In genomic region chr14:106786697-106787096, GRCh38 we compare ENCODE assay signal across 26 cellular contexts.
A peak's percentile ranks its signal among the peaks of the same experiment; 100 is the strongest.
DNase-seq lines count a peak whose midpoint lies in the region; ATAC-seq, FAIRE-seq and TF ChIP-seq lines count a peak whose summit lies in the region.
"Had no signal": no experiment of that assay in that cellular context is flagged by ENCODE, and none has a peak within 500 bp of the region (broad histone marks: within the 10 kb centered on the region; RNA-seq: fewer than 3 reads in every experiment).

No MANE protein-coding gene starts in this region.

- intact Hi-C loops in HepG2 (cut with micrococcal nuclease; ENCODE audit: unreplicated experiment): no loop called here
- intact Hi-C loops in right lobe of liver (cut with DNase I): no loop called here

- no peak overlapping the region for H3K4me2 ChIP-seq in HepG2 (ENCODE audit: low read depth, low read length)
- H3K4me2 ChIP-seq: BLaER1 had no signal

- peaks cover 12% of the 10 kb centered on the region for H3K27me3 Mint-ChIP-seq in activated T-cell treated with anti-CD3 and anti-CD28 coated beads, Interleukin-2, amount 50 U/mL, for 24 hours

- in situ Hi-C loops in HepG2 (cut with HindIII; ENCODE audit: extremely low pct_ligation_motif_present, low pct_unique_long_range_greater_than_20kb): no loop called here

- H3K4me3 Mint-ChIP-seq in activated T-cell treated with anti-CD3 and anti-CD28 coated beads, Interleukin-2, amount 50 U/mL, for 24 hours: no peak overlapping the region
- H3K4me3 Mint-ChIP-seq: CD14-positive monocyte; CD4-positive, alpha-beta memory T cell; CD4-positive, CD25-positive, alpha-beta regulatory T cell; CD8-positive, alpha-beta memory T cell had no signal

- no peak overlapping the region for H3K27ac Mint-ChIP-seq in activated T-cell treated with anti-CD3 and anti-CD28 coated beads, Interleukin-2, amount 50 U/mL, for 24 hours
- H3K27ac Mint-ChIP-seq: CD4-positive, alpha-beta memory T cell; CD4-positive, CD25-positive, alpha-beta regulatory T cell had no signal

- CTCF ChIA-PET in HepG2 (lab: Yijun Ruan, JAX; ENCODE audit: low intra/inter-chr PET ratio, low total read pairs): no interaction called here

- no TSS peak for BruUV-seq in HepG2 (replicated peaks; lab: Mats Ljungman, UMichigan)

- peaks cover 12% of the 10 kb centered on the region for H3K4me1 Mint-ChIP-seq in activated T-cell treated with anti-CD3 and anti-CD28 coated beads, Interleukin-2, amount 50 U/mL, for 24 hours (ENCODE audit: low read depth)

- H3K27me3 ChIP-seq in HepG2 (ENCODE audit: control insufficient read depth in 1 of 2, insufficient read depth in 2 of 2, low read length in 2 of 2) (no peaks in the 10 kb centered on the region; a peak in 1 of 5 replicates), right lobe of liver (no peaks in the 10 kb centered on the region), small intestine (ENCODE audit: control insufficient read depth in 2 of 2, insufficient read depth in 2 of 2, low read length in 2 of 2) (peaks cover 0 to 3% of the 10 kb centered on the region in 2 donors)
- H3K27me3 ChIP-seq: BE2C, BLaER1 had no signal

- TF ChIP-seq CTCF in HepG2 (CRISPR knock-in tag; IDR thresholded peaks at IDR 0.05) (no peak), right lobe of liver (IDR thresholded peaks at IDR 0.05) (no peak)

- H3K79me2 ChIP-seq in HepG2 (ENCODE audit: insufficient read depth, low read length): no peaks in the 10 kb centered on the region

- H3K9me3 Mint-ChIP-seq in activated T-cell treated with anti-CD3 and anti-CD28 coated beads, Interleukin-2, amount 50 U/mL, for 24 hours: no peaks in the 10 kb centered on the region
- H3K9me3 Mint-ChIP-seq: CD4-positive, alpha-beta memory T cell; CD8-positive, alpha-beta memory T cell had no signal

- H3K9ac ChIP-seq in HepG2 (ENCODE audit: insufficient read depth, low read depth, low read length): no peak overlapping the region
- H3K9ac ChIP-seq: BLaER1 had no signal

- no peaks in the 10 kb centered on the region for H4K20me1 ChIP-seq in HepG2 (ENCODE audit: insufficient read depth, low read length)
- H4K20me1 ChIP-seq: BLaER1 had no signal

- DNase-seq in HepG2 (ENCODE audit: low spot score) (no peak), right lobe of liver (no peak), GM12892 (ENCODE audit: insufficient read length) (no peak), small intestine (peak; percentile 74)
- DNase-seq in activated T-cell treated with anti-CD3 and anti-CD28 coated beads, Interleukin-2, amount 50 U/mL, for 24 hours: no peak
- no peak for DNase-seq in activated naive CD4-positive, alpha-beta T cell treated with anti-CD3 and anti-CD28 coated beads, Interleukin-2, amount 50 U/mL, for 16 hours
- DNase-seq: 8988T; ACHN; BE2C; C1 segment of cervical spinal cord; CD4-positive, alpha-beta memory T cell; CD4-positive, CD25-positive, alpha-beta regulatory T cell; CD8-positive, alpha-beta memory T cell; COR-L47; DMS 273 treated with DMSO at 0.1 percent for 48 hours; DMS153; DMS53; DMS79; DND-41; EL; GDM1 had no signal

- ATAC-seq in HepG2 (no peak), right lobe of liver (no peak)
- ATAC-seq: GM12878 had no signal

- H3K4me3 ChIP-seq in HepG2 (replicated peaks in 1 of 3; ENCODE audit: insufficient read depth in 1 of 3, low read depth in 2 of 3, low read length in 3 of 3) (no peak overlapping the region), right lobe of liver (no peak overlapping the region), small intestine (ENCODE audit: low read depth in 1 of 2, low read length in 2 of 2) (no peak overlapping the region)
- H3K4me3 ChIP-seq: BLaER1, GM12878 had no signal

- no peaks in the 10 kb centered on the region for H3K36me3 Mint-ChIP-seq in activated T-cell treated with anti-CD3 and anti-CD28 coated beads, Interleukin-2, amount 50 U/mL, for 24 hours (ENCODE audit: low read depth)
- H3K36me3 Mint-ChIP-seq: CD14-positive monocyte; CD4-positive, alpha-beta memory T cell; CD4-positive, CD25-positive, alpha-beta regulatory T cell; CD8-positive, alpha-beta memory T cell had no signal

- H3K4me1 ChIP-seq in HepG2 (ENCODE audit: insufficient read depth, low read length) (no peaks in the 10 kb centered on the region), right lobe of liver (no peaks in the 10 kb centered on the region), small intestine (ENCODE audit: control insufficient read depth in 2 of 2, insufficient read depth in 1 of 2, low read depth in 1 of 2, low read length in 1 of 2) (no peaks in the 10 kb centered on the region)
- H3K4me1 ChIP-seq: BE2C had no signal

- H3K36me3 ChIP-seq in HepG2 (replicated peaks in 1 of 2; ENCODE audit: control insufficient read depth in 1 of 2, insufficient read depth in 2 of 2, low read length in 2 of 2) (no peaks in the 10 kb centered on the region), right lobe of liver (no peaks in the 10 kb centered on the region), small intestine (ENCODE audit: control insufficient read depth in 2 of 2, insufficient read depth in 2 of 2, low read length in 2 of 2) (no peaks in the 10 kb centered on the region)
- H3K36me3 ChIP-seq: BE2C, BLaER1 had no signal

- no peak for TF ChIP-seq RAD21 in HepG2 (CRISPR knock-in tag; IDR thresholded peaks at IDR 0.05)

- no peaks in the 10 kb centered on the region for H3K9me3 ChIP-seq in HepG2 (ENCODE audit: low read length)
- H3K9me3 ChIP-seq in right lobe of liver: no peaks in the 10 kb centered on the region
- no peaks in the 10 kb centered on the region for H3K9me3 ChIP-seq in small intestine (ENCODE audit: control insufficient read depth, low read depth)
- H3K9me3 ChIP-seq: BE2C, BLaER1 had no signal

- TF ChIP-seq POLR2A in HepG2 (IDR thresholded peaks at IDR 0.05; ENCODE audit: insufficient read depth in 1 of 2, low read depth in 2 of 2, low read length in 2 of 2): no peak
- TF ChIP-seq POLR2A in right lobe of liver (IDR thresholded peaks at IDR 0.05): no peak
- TF ChIP-seq POLR2A in GM12892 (IDR thresholded peaks at IDR 0.05; ENCODE audit: low read depth, low read length): no peak

- H2AFZ ChIP-seq in HepG2 (ENCODE audit: low read length): no peak overlapping the region

- FAIRE-seq in HepG2 (lab: Jason Lieb, UNC) (no peak), GM12892 (lab: Jason Lieb, UNC) (peak; percentile 36), small intestine (lab: Jason Lieb, UNC) (peak; percentile 33)
- FAIRE-seq: A204.1, GM12878, GM18507 had no signal

- 2% methylated on average over 1 of the region's 1 CpG for WGBS in HepG2 (ENCODE audit: low lambda C conversion rate)
- WGBS in right lobe of liver (ENCODE audit: insufficient coverage, low coverage, low lambda C conversion rate, missing lambda C conversion rate): 4% methylated on average over 1 of the region's 1 CpG
- WGBS in small intestine, 3 donors: 17 to 21% (median 19%) methylated on average over 1 of the region's 1 CpG

- no peak for TF ChIP-seq EP300 in HepG2 (IDR thresholded peaks at IDR 0.05; ENCODE audit: low read depth in 2 of 2, low read length in 2 of 2)
- no peak for TF ChIP-seq EP300 in HepG2 (CRISPR knock-in tag; IDR thresholded peaks at IDR 0.05; ENCODE audit: borderline replicate concordance)

- POLR2A ChIA-PET in HepG2 (lab: Yijun Ruan, JAX): no interaction called here

- H3K27ac ChIP-seq in HepG2 (ENCODE audit: extremely low read length, insufficient read depth, low read length) (no peak overlapping the region), right lobe of liver (no peak overlapping the region), small intestine (ENCODE audit: low read depth in 1 of 2, low read length in 1 of 2) (no peak overlapping the region)
- H3K27ac ChIP-seq: BLaER1 had no signal

TF ChIP-seq in HepG2, 621 proteins besides CTCF, POLR2A, EP300 and RAD21 (continues in another document):
- TF ChIP-seq ZNF720 (CRISPR knock-in tag; IDR thresholded peaks at IDR 0.05) (no peak), ARID3A (IDR thresholded peaks at IDR 0.05; ENCODE audit: low read depth, low read length) (peak; percentile 64; the same call in 1 of the 2 replicates), PAF1 (CRISPR knock-in tag; IDR thresholded peaks at IDR 0.05) (no peak), PAXIP1 (CRISPR knock-in tag; conservative IDR thresholded peaks at IDR 0.05) (0 out of 2 replicates have a peak, but pooled peaks have one; percentile 14)
